1 cellular context compared by ENCODE assay signal in genomic region chr7:48088559-48089414, GRCh38.
TF ChIP-seq lines count a peak whose summit lies in the region.

TSS of gene UPP1 (plus strand) at chr7:48089265. CDS start at chr7:48094784, 5,519 bp downstream.

TF ChIP-seq in HepG2, 621 proteins besides CTCF, POLR2A, EP300 and RAD21 (continued from another document):
- peak; percentile 28 for TF ChIP-seq ZGPAT (CRISPR knock-in tag; IDR thresholded peaks at IDR 0.05)
- TF ChIP-seq MAX (IDR thresholded peaks at IDR 0.05): peak; percentile 84
- TF ChIP-seq SP4 (CRISPR knock-in tag; IDR thresholded peaks at IDR 0.05): no peak
- TF ChIP-seq ZSCAN31 (CRISPR knock-in tag; IDR thresholded peaks at IDR 0.05; ENCODE audit: low read depth): peak; percentile 56
- no peak for TF ChIP-seq TBP (CRISPR knock-in tag; IDR thresholded peaks at IDR 0.05)
- no peak for TF ChIP-seq ZNF883 (CRISPR knock-in tag; IDR thresholded peaks at IDR 0.05; ENCODE audit: not compliant biosample characterization)
- TF ChIP-seq ZNF644 (CRISPR knock-in tag; IDR thresholded peaks at IDR 0.05; ENCODE audit: low read depth): no peak
- TF ChIP-seq SSRP1 (CRISPR knock-in tag; IDR thresholded peaks at IDR 0.05): no peak
- no peak; the same call in 1 of the 2 replicates for TF ChIP-seq BRF2 (CRISPR knock-in tag; IDR thresholded peaks at IDR 0.05)
- TF ChIP-seq ZNF318 (CRISPR knock-in tag; IDR thresholded peaks at IDR 0.05): no peak
- no peak for TF ChIP-seq SRSF9 (IDR thresholded peaks at IDR 0.05; ENCODE audit: borderline replicate concordance, insufficient read depth, low read depth, low read length, poor library complexity, severe bottlenecking)
- TF ChIP-seq GTF3A (CRISPR knock-in tag; conservative IDR thresholded peaks at IDR 0.05): no peak
- TF ChIP-seq ZMAT5 (CRISPR knock-in tag; IDR thresholded peaks at IDR 0.05; ENCODE audit: borderline replicate concordance, low read depth): no peak
- TF ChIP-seq RBM22 (optimal IDR thresholded peaks at IDR 0.05; ENCODE audit: low read length): no peak
- TF ChIP-seq ZNF678 (CRISPR knock-in tag; IDR thresholded peaks at IDR 0.05): no peak
- no peak for TF ChIP-seq HES4 (CRISPR knock-in tag; IDR thresholded peaks at IDR 0.05; ENCODE audit: borderline replicate concordance)
- TF ChIP-seq ETV6 (CRISPR knock-in tag; conservative IDR thresholded peaks at IDR 0.05): no peak; the same call in 1 of the 2 replicates
- TF ChIP-seq KAT2B (IDR thresholded peaks at IDR 0.05; ENCODE audit: borderline replicate concordance, low read depth, low read length): no peak
- TF ChIP-seq ZFX (CRISPR knock-in tag; IDR thresholded peaks at IDR 0.05; ENCODE audit: low read depth): peak; percentile 63
- TF ChIP-seq HNF4G (IDR thresholded peaks at IDR 0.05; ENCODE audit: borderline replicate concordance, low read depth, low read length): peak; percentile 30; the same call in 1 of the 2 replicates
- peak; percentile 53; the same call in 1 of the 2 replicates for TF ChIP-seq HNF4G (CRISPR knock-in tag; IDR thresholded peaks at IDR 0.05; ENCODE audit: borderline replicate concordance, low read depth)
- no peak for TF ChIP-seq ZNF780A (CRISPR knock-in tag; IDR thresholded peaks at IDR 0.05)
- TF ChIP-seq GZF1 (CRISPR knock-in tag; IDR thresholded peaks at IDR 0.05): no peak
- TF ChIP-seq ZC3H13 (CRISPR knock-in tag; IDR thresholded peaks at IDR 0.05): no peak
- peak; percentile 43; the same call in 1 of the 2 replicates for TF ChIP-seq ZNF747 (CRISPR knock-in tag; IDR thresholded peaks at IDR 0.05; ENCODE audit: borderline replicate concordance)
- TF ChIP-seq KLF15 (CRISPR knock-in tag; IDR thresholded peaks at IDR 0.05; ENCODE audit: borderline replicate concordance): no peak; the same call in 1 of the 2 replicates
- TF ChIP-seq ZNF230 (CRISPR knock-in tag; IDR thresholded peaks at IDR 0.05): no peak
- no peak for TF ChIP-seq ZNF740 (CRISPR knock-in tag; IDR thresholded peaks at IDR 0.05)
- peak; percentile 45; the same call in 1 of the 2 replicates for TF ChIP-seq FOXA3 (CRISPR knock-in tag; IDR thresholded peaks at IDR 0.05)
- no peak for TF ChIP-seq ZNF737 (CRISPR knock-in tag; IDR thresholded peaks at IDR 0.05; ENCODE audit: borderline replicate concordance)
- no peak for TF ChIP-seq THAP8 (CRISPR knock-in tag; IDR thresholded peaks at IDR 0.05; ENCODE audit: borderline replicate concordance)
- TF ChIP-seq SMAD1 (CRISPR knock-in tag; IDR thresholded peaks at IDR 0.05; ENCODE audit: borderline replicate concordance, low read depth): no peak
- TF ChIP-seq RFXAP (CRISPR knock-in tag; IDR thresholded peaks at IDR 0.05; ENCODE audit: borderline replicate concordance): no peak
- TF ChIP-seq ZNF660 (CRISPR knock-in tag; IDR thresholded peaks at IDR 0.05; ENCODE audit: borderline replicate concordance, low read depth): no peak
- TF ChIP-seq TCF7L2 (IDR thresholded peaks at IDR 0.05; ENCODE audit: low read depth, low read length): no peak
- no peak for TF ChIP-seq AKAP8 (CRISPR knock-in tag; IDR thresholded peaks at IDR 0.05)
- peak; percentile 46; the same call in 1 of the 2 replicates for TF ChIP-seq ZNF501 (CRISPR knock-in tag; IDR thresholded peaks at IDR 0.05)
- TF ChIP-seq ZEB1 (IDR thresholded peaks at IDR 0.05; ENCODE audit: insufficient replicate concordance, low read depth): no peak
- no peak; the same call in 1 of the 2 replicates for TF ChIP-seq NCOA2 (CRISPR knock-in tag; IDR thresholded peaks at IDR 0.05)
- TF ChIP-seq FOSL2 (CRISPR knock-in tag; IDR thresholded peaks at IDR 0.05): peak; percentile 96
- TF ChIP-seq REXO4 (CRISPR knock-in tag; IDR thresholded peaks at IDR 0.05; ENCODE audit: borderline replicate concordance): no peak
- TF ChIP-seq ZNF841 (CRISPR knock-in tag; IDR thresholded peaks at IDR 0.05; ENCODE audit: borderline replicate concordance): no peak
- no peak; the same call in 1 of the 2 replicates for TF ChIP-seq HOXA5 (CRISPR knock-in tag; IDR thresholded peaks at IDR 0.05)
